In the genomic region with DNA sequence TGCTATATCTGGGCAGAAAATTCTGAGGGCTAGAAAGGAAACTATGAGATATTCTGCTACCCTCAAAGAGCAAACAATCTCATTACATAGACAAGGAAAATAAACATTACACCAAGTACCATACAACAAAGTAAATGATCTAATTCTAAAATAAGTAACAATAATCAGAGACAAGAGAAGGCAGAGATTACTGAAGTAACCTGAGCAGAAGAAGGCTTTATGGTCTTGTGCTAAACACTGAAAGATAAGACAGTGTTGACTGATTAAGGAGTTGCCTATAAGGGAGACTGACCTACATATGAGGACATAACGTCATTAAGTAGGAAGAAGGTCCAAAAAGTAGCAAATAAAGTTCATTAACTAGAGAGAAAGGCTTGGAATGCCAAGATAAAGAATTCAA, we compare ENCODE assay signal across 28 cellular contexts.
"Had no signal": no experiment of that assay in that cellular context is flagged by ENCODE, and none has a peak within 500 bp of the region (broad histone marks: within the 10 kb centered on the region; RNA-seq: fewer than 3 reads in every experiment).

No MANE protein-coding gene starts in this region.

- H3K4me3 ChIP-seq: lower lobe of right lung, pancreas, prostate gland, skin epidermis, stomach, thoracic aorta, tibial artery, upper lobe of left lung, vagina had no signal

- H3K27me3 Mint-ChIP-seq: naive B cell; stimulated activated naive B cell treated with anti-CD40 and anti-IgM and Interleukin-4, amounts not matched to agents 10 μg/mL and 1 μg/mL and 100 μg/mL, for 72 hours had no signal

- H3K4me3 Mint-ChIP-seq: mesothelial cell of epicardium; naive B cell; natural killer cell; nephron progenitor cell; stimulated activated naive B cell treated with anti-CD40 and anti-IgM and Interleukin-4, amounts not matched to agents 10 μg/mL and 1 μg/mL and 100 μg/mL, for 72 hours had no signal

- H3K27ac Mint-ChIP-seq: naive B cell; natural killer cell; nephron progenitor cell; stimulated activated naive B cell treated with anti-CD40 and anti-IgM and Interleukin-4, amounts not matched to agents 10 μg/mL and 1 μg/mL and 100 μg/mL, for 72 hours had no signal

- H3K36me3 Mint-ChIP-seq: natural killer cell had no signal

- H3K4me1 ChIP-seq: pancreas, prostate gland, tibial artery had no signal

- H3K36me3 ChIP-seq: lower lobe of right lung, pancreas, prostate gland, stomach, thoracic aorta, tibial artery, upper lobe of left lung, vagina had no signal

- H3K27me3 ChIP-seq: pancreas, stomach, tibial artery, upper lobe of left lung, vagina had no signal

- H3K27ac ChIP-seq: lower lobe of right lung, pancreas, prostate gland, skin epidermis, thoracic aorta, tibial artery, upper lobe of left lung, vagina had no signal

- H3K9me3 Mint-ChIP-seq: mesothelial cell of epicardium; natural killer cell; nephron progenitor cell; stimulated activated naive B cell treated with anti-CD40 and anti-IgM and Interleukin-4, amounts not matched to agents 10 μg/mL and 1 μg/mL and 100 μg/mL, for 72 hours had no signal

- ATAC-seq: lower lobe of right lung; natural killer cell; pancreas; right cardiac atrium; sciatic nerve; stimulated activated naive B cell treated with anti-CD40 and anti-IgM and Interleukin-4, amounts not matched to agents 10 μg/mL and 1 μg/mL and 100 μg/mL, for 72 hours; stimulated activated naive CD8-positive, alpha-beta T cell treated with anti-CD3 and anti-CD28 coated beads, Interleukin-15, Interleukin-2, amounts not matched to agents 100 U/mL and 50 U/mL, for 24 hours had no signal

- H3K9me3 ChIP-seq: lower lobe of right lung, pancreas, prostate gland, stomach, thoracic aorta, tibial artery, upper lobe of left lung, vagina had no signal

- DNase-seq: hippocampal formation; kidney; lower lobe of right lung; mammary epithelial cell; mesendoderm; naive B cell; natural killer cell; nephron progenitor cell; nucleus accumbens; pancreas; posterior cingulate gyrus; retina; right cardiac atrium; stimulated activated CD4-positive, alpha-beta T cell treated with anti-CD3 and anti-CD28 coated beads, Interleukin-12 subunit alpha, Interleukin-12 subunit beta, amount 100 ng/mL, for 4 hours; stimulated activated CD4-positive, alpha-beta T cell treated with anti-CD3 and anti-CD28 coated beads, Interleukin-15, amount 100 ng/mL, for 24 hours; stimulated activated CD4-positive, alpha-beta T cell treated with anti-CD3 and anti-CD28 coated beads, Interleukin-2, amount 100 ng/mL, for 24 hours; stimulated activated CD4-positive, alpha-beta T cell treated with anti-CD3 and anti-CD28 coated beads, Interleukin-4, amount 100 ng/mL, for 1 hour; stimulated activated naive B cell treated with anti-CD40 and anti-IgM and Interleukin-4, amounts not matched to agents 10 μg/mL and 1 μg/mL and 100 μg/mL, for 72 hours; stimulated activated naive CD8-positive, alpha-beta T cell treated with anti-CD3 and anti-CD28 coated beads, Interleukin-15, Interleukin-2, amounts not matched to agents 100 U/mL and 50 U/mL, for 24 hours; stomach; tibial artery; upper lobe of left lung had no signal

- H3K4me1 Mint-ChIP-seq: naive B cell; natural killer cell; stimulated activated naive B cell treated with anti-CD40 and anti-IgM and Interleukin-4, amounts not matched to agents 10 μg/mL and 1 μg/mL and 100 μg/mL, for 72 hours had no signal
